In genomic region chr9:36572515-36573418, GRCh38 we compare ENCODE assay signal across 1 cellular context.
TF ChIP-seq lines count a peak whose summit lies in the region.

Gene MELK, plus strand, starts transcription at chr9:36572895. Its CDS starts 8,787 bp downstream, at chr9:36581682.

TF ChIP-seq in K562, 482 proteins besides CTCF, POLR2A, EP300 and RAD21 (continued from another document and continues in another):
- 0 out of 2 replicates have a peak, but pooled peaks have one; percentile 23 for TF ChIP-seq ZBTB9 (CRISPR knock-in tag; IDR thresholded peaks at IDR 0.05)
- TF ChIP-seq SIN3B (IDR thresholded peaks at IDR 0.05; ENCODE audit: low read depth) = peak; percentile 64; the same call in 1 of the 2 replicates
- TF ChIP-seq ZBTB5 (IDR thresholded peaks at IDR 0.05) = no peak
- peak; percentile 89 for TF ChIP-seq PHF8 (IDR thresholded peaks at IDR 0.05; ENCODE audit: borderline replicate concordance, low read length)
- no peak for TF ChIP-seq SNAPC5 (CRISPR knock-in tag; IDR thresholded peaks at IDR 0.05)
- no peak for TF ChIP-seq TSHZ1 (CRISPR knock-in tag; IDR thresholded peaks at IDR 0.05)
- TF ChIP-seq NR4A1 (CRISPR knock-in tag; IDR thresholded peaks at IDR 0.05) = no peak
- no peak for TF ChIP-seq NR4A1 (tag; IDR thresholded peaks at IDR 0.05)
- TF ChIP-seq GABPA (tag; conservative IDR thresholded peaks at IDR 0.05; ENCODE audit: low read depth) = peak; percentile 95
- no peak for TF ChIP-seq RERE (CRISPR knock-in tag; IDR thresholded peaks at IDR 0.05; ENCODE audit: borderline replicate concordance)
- no peak for TF ChIP-seq RHOXF2B (CRISPR knock-in tag; conservative IDR thresholded peaks at IDR 0.05)
- TF ChIP-seq SMARCE1 (IDR thresholded peaks at IDR 0.05) = no peak
- no peak for TF ChIP-seq YBX1 (IDR thresholded peaks at IDR 0.05)
- TF ChIP-seq CREB1 (IDR thresholded peaks at IDR 0.05) = no peak
- peak; percentile 49; the same call in 1 of the 2 replicates for TF ChIP-seq CREB1 (CRISPR knock-in tag; IDR thresholded peaks at IDR 0.05)
- TF ChIP-seq MNT (conservative IDR thresholded peaks at IDR 0.05) = peak in 1 of 2 experiments; percentile 49; a peak in 2 of 4 replicates
- TF ChIP-seq ZKSCAN8 (CRISPR knock-in tag; IDR thresholded peaks at IDR 0.05) = no peak
- TF ChIP-seq MGA (IDR thresholded peaks at IDR 0.05) = no peak
- no peak for TF ChIP-seq NONO (IDR thresholded peaks at IDR 0.05; ENCODE audit: low read depth in 2 of 2, low read length in 1 of 2)
- TF ChIP-seq ETS1 (conservative IDR thresholded peaks at IDR 0.05; ENCODE audit: control insufficient read depth, low read depth, low read length) = peak; percentile 37; the same call in 1 of the 2 replicates
- TF ChIP-seq PHB (CRISPR knock-in tag; IDR thresholded peaks at IDR 0.05) = no peak
- no peak for TF ChIP-seq ZNF561 (CRISPR knock-in tag; conservative IDR thresholded peaks at IDR 0.05)
- no peak for TF ChIP-seq MCM3 (IDR thresholded peaks at IDR 0.05)
